Comparison of ENCODE assay signal across 18 cellular contexts in genomic region chr10:130175074-130175473, GRCh38. TPM values are rescaled to one million over a fixed set of nuclear protein-coding genes. Genes with fewer than 3 reads are reported as not detected.
DNase-seq lines count a peak whose midpoint lies in the region; ATAC-seq and TF ChIP-seq lines count a peak whose summit lies in the region.
"Had no signal": no experiment of that assay in that cellular context is flagged by ENCODE, and none has a peak within 500 bp of the region (broad histone marks: within the 10 kb centered on the region; RNA-seq: fewer than 3 reads in every experiment).

No MANE protein-coding gene starts in this region.

- no peaks in the 10 kb centered on the region for H3K79me1 ChIP-seq in neuronal stem cell (ENCODE audit: low read depth, low read length)

- H3K9ac ChIP-seq in neuronal stem cell (ENCODE audit: low read depth, low read length, poor library complexity) (peak overlapping the region; percentile 66), MM.1S (ENCODE audit: low read length) (no peak overlapping the region)
- H3K9ac ChIP-seq: BLaER1 had no signal

- no peak overlapping the region for H2BK12ac ChIP-seq in neuronal stem cell (ENCODE audit: low read length)

- H3K14ac ChIP-seq in neuronal stem cell (ENCODE audit: low read length), result no peak overlapping the region

- H3K4me3 ChIP-seq in CD4-positive, alpha-beta memory T cell (ENCODE audit: low read length in 2 of 2), result no peak overlapping the region
- no peak overlapping the region for H3K4me3 ChIP-seq in neuronal stem cell (ENCODE audit: low read length in 2 of 2)
- no peak overlapping the region for H3K4me3 ChIP-seq in MM.1S (ENCODE audit: low read length)
- H3K4me3 ChIP-seq in BE2C (ENCODE audit: low read depth, low read length), result no peak overlapping the region
- H3K4me3 ChIP-seq: BLaER1, GM23338, PC-9 had no signal

- H3K27ac Mint-ChIP-seq in activated CD4-positive, alpha-beta memory T cell treated with anti-CD3 and anti-CD28 coated beads for 36 hours, result peak overlapping the region; percentile 70
- no peak overlapping the region for H3K27ac Mint-ChIP-seq in activated CD4-positive, alpha-beta memory T cell treated with anti-CD3 and anti-CD28 coated beads, Interleukin-2, amount 10 ng/mL, durations not matched to agents 7 days and 5 days
- peak overlapping the region in 6 of 7 donors; percentile 2 to 79 (median 52) for H3K27ac Mint-ChIP-seq in CD4-positive, alpha-beta memory T cell
- peak overlapping the region; percentile 70 for H3K27ac Mint-ChIP-seq in activated T-helper 1 cell treated with anti-CD3 and anti-CD28 coated beads, Interleukin-12 subunit alpha, Interleukin-12 subunit beta, Interleukin-2, Interleukin-4 antibody, amounts not matched to agents 30 ng/mL and 10 ng/mL and 1 ng/mL, durations not matched to agents 14 hours and 24 hours and 36 hours
- H3K27ac Mint-ChIP-seq: GM23338 had no signal

- no peak overlapping the region for H2AFZ ChIP-seq in neuronal stem cell (ENCODE audit: low read length)
- H2AFZ ChIP-seq in MM.1S (ENCODE audit: low read length), result no peak overlapping the region
- H2AFZ ChIP-seq: GM23338, PC-9 had no signal

- no peak for ATAC-seq in GM18505 (IDR thresholded peaks at IDR 0.05; ENCODE audit: unreplicated experiment)
- ATAC-seq: GM23338 had no signal

- POLR2A ChIA-PET in activated CD4-positive, alpha-beta memory T cell treated with anti-CD3 and anti-CD28 coated beads for 36 hours (lab: Charles Lee), result no interaction called here
- POLR2A ChIA-PET in activated CD4-positive, alpha-beta memory T cell treated with anti-CD3 and anti-CD28 coated beads, Interleukin-2, amount 10 ng/mL, durations not matched to agents 7 days and 5 days (lab: Charles Lee), result interaction anchor here (0.8 kb wide), 1 partner anchor 63 kb away, joined by 3 read pairs; no protein-coding TSS in a partner anchor
- POLR2A ChIA-PET in CD4-positive, alpha-beta memory T cell (lab: Charles Lee; ENCODE audit: partially characterized antibody), result no interaction called here

- CTCF ChIA-PET in activated CD4-positive, alpha-beta memory T cell treated with anti-CD3 and anti-CD28 coated beads for 36 hours (lab: Charles Lee), result interaction anchor here (1.0 to 3.6 kb wide), 5 partner anchors 14 to 65 kb away, joined by 3 to 11 read pairs (median 4); partner anchors contain the start of gene C10orf143
- CTCF ChIA-PET in activated CD4-positive, alpha-beta memory T cell treated with anti-CD3 and anti-CD28 coated beads, Interleukin-2, amount 10 ng/mL, durations not matched to agents 7 days and 5 days (lab: Charles Lee), result interaction anchor here (1.0 kb wide), 1 partner anchor 15 kb away, joined by 4 read pairs; no protein-coding TSS in a partner anchor
- CTCF ChIA-PET in CD4-positive, alpha-beta memory T cell (lab: Charles Lee; ENCODE audit: partially characterized antibody), result interaction anchor here (0.6 to 3.5 kb wide), 2 partner anchors 14 to 48 kb away, joined by 3 to 11 read pairs; no protein-coding TSS in a partner anchor

- no peaks in the 10 kb centered on the region for H3K9me2 ChIP-seq in MM.1S (replicated peaks; ENCODE audit: insufficient read depth, low read length)

- H3K4ac ChIP-seq in neuronal stem cell (ENCODE audit: low read length), result no peak overlapping the region

- H3K4me2 ChIP-seq in neuronal stem cell (ENCODE audit: insufficient read depth, low read length, poor library complexity, severe bottlenecking) (no peak overlapping the region), MM.1S (ENCODE audit: low read depth, low read length) (no peak overlapping the region)
- H3K4me2 ChIP-seq: GM23338, PC-9 had no signal

- H2BK5ac ChIP-seq in neuronal stem cell (ENCODE audit: low read length), result no peak overlapping the region

- WGBS in neuronal stem cell (ENCODE audit: extremely low coverage in 2 of 2, insufficient read length in 2 of 2, insufficient replicate concordance in 1 of 2), 2 donors, result no CpG with 5 or more reads among the region's 4 CpGs

- H4K91ac ChIP-seq in neuronal stem cell (ENCODE audit: low read depth, low read length, poor library complexity), result no peak overlapping the region

- no peak overlapping the region for H2AK5ac ChIP-seq in neuronal stem cell (ENCODE audit: low read depth, low read length)

- no peak for TF ChIP-seq CTCF in MM.1S (IDR thresholded peaks at IDR 0.05; ENCODE audit: low read length)
- TF ChIP-seq CTCF in BE2C (IDR thresholded peaks at IDR 0.05; ENCODE audit: low read depth, low read length), result no peak

- intact Hi-C loops in activated CD4-positive, alpha-beta memory T cell treated with anti-CD3 and anti-CD28 coated beads for 36 hours (cut with micrococcal nuclease), result loop anchor here (1.0 kb wide), 1 partner anchor 37 kb away; no protein-coding TSS in a partner anchor
- intact Hi-C loops in CD4-positive, alpha-beta memory T cell (cut with micrococcal nuclease), result no loop called here
- intact Hi-C loops in activated T-helper 1 cell treated with anti-CD3 and anti-CD28 coated beads, Interleukin-12 subunit alpha, Interleukin-12 subunit beta, Interleukin-2, Interleukin-4 antibody, amounts not matched to agents 30 ng/mL and 10 ng/mL and 1 ng/mL, durations not matched to agents 14 hours and 24 hours and 36 hours (cut with micrococcal nuclease), result loop anchor here (5.0 kb wide), 1 partner anchor 1702 kb away; no protein-coding TSS in a partner anchor

- DNase-seq in activated CD4-positive, alpha-beta memory T cell treated with anti-CD3 and anti-CD28 coated beads for 36 hours, result peak; percentile 57
- DNase-seq in activated CD4-positive, alpha-beta memory T cell treated with anti-CD3 and anti-CD28 coated beads, Interleukin-2, amount 10 ng/mL, durations not matched to agents 7 days and 5 days, result no peak
- no peak for DNase-seq in CD4-positive, alpha-beta memory T cell
- no peak for DNase-seq in activated T-helper 1 cell treated with anti-CD3 and anti-CD28 coated beads, Interleukin-12 subunit alpha, Interleukin-12 subunit beta, Interleukin-2, Interleukin-4 antibody, amounts not matched to agents 30 ng/mL and 10 ng/mL and 1 ng/mL, durations not matched to agents 14 hours and 24 hours and 36 hours (ENCODE audit: low spot score)
- no peak for DNase-seq in neuronal stem cell (ENCODE audit: low spot score)
- no peak for DNase-seq in MM.1S
- DNase-seq in BE2C, result no peak
- DNase-seq: DND-41, KG1, NCI-H1092, NCI-H146, NCI-H2081, NCI-H510A, NCI-H774, PC-9 had no signal

- no peak overlapping the region for H3K18ac ChIP-seq in neuronal stem cell (ENCODE audit: low read length)

- no peak overlapping the region for H4K8ac ChIP-seq in neuronal stem cell (ENCODE audit: low read depth, low read length)

- H3K4me1 Mint-ChIP-seq in activated CD4-positive, alpha-beta memory T cell treated with anti-CD3 and anti-CD28 coated beads for 36 hours (ENCODE audit: low read depth), result peaks cover 42% of the 10 kb centered on the region
- H3K4me1 Mint-ChIP-seq in activated CD4-positive, alpha-beta memory T cell treated with anti-CD3 and anti-CD28 coated beads, Interleukin-2, amount 10 ng/mL, durations not matched to agents 7 days and 5 days, result peaks cover 41% of the 10 kb centered on the region
- H3K4me1 Mint-ChIP-seq in CD4-positive, alpha-beta memory T cell, result peaks cover 28 to 52% (median 39%) of the 10 kb centered on the region in 4 donors
- H3K4me1 Mint-ChIP-seq in activated T-helper 1 cell treated with anti-CD3 and anti-CD28 coated beads, Interleukin-12 subunit alpha, Interleukin-12 subunit beta, Interleukin-2, Interleukin-4 antibody, amounts not matched to agents 30 ng/mL and 10 ng/mL and 1 ng/mL, durations not matched to agents 14 hours and 24 hours and 36 hours (ENCODE audit: low read depth), result peaks cover 30% of the 10 kb centered on the region
- H3K4me1 Mint-ChIP-seq: GM23338 had no signal

- H3F3A ChIP-seq in MM.1S (ENCODE audit: insufficient read depth, low read length), result 0 out of 2 replicates have a peak, but pooled peaks cover 2% of the 10 kb centered on the region

- no peak for TF ChIP-seq POLR2A in GM18505 (IDR thresholded peaks at IDR 0.05; ENCODE audit: borderline replicate concordance, extremely low read depth, insufficient read depth, insufficient read length)

- peaks cover 7% of the 10 kb centered on the region for H3K36me3 ChIP-seq in CD4-positive, alpha-beta memory T cell (ENCODE audit: insufficient read depth, low read length)
- peaks cover 12 to 90% of the 10 kb centered on the region in 2 donors for H3K36me3 ChIP-seq in neuronal stem cell (replicated peaks in 1 of 2; ENCODE audit: control insufficient read depth in 2 of 2, insufficient read depth in 2 of 2, low read length in 2 of 2)
- H3K36me3 ChIP-seq in MM.1S (replicated peaks; ENCODE audit: insufficient read depth, low read length), result 0 out of 2 replicates have a peak, but pooled peaks cover 3% of the 10 kb centered on the region
- H3K36me3 ChIP-seq in BE2C, result peaks cover 23% of the 10 kb centered on the region

- peaks cover 29% of the 10 kb centered on the region for H3K36me3 Mint-ChIP-seq in activated CD4-positive, alpha-beta memory T cell treated with anti-CD3 and anti-CD28 coated beads for 36 hours
- H3K36me3 Mint-ChIP-seq in activated CD4-positive, alpha-beta memory T cell treated with anti-CD3 and anti-CD28 coated beads, Interleukin-2, amount 10 ng/mL, durations not matched to agents 7 days and 5 days (ENCODE audit: low read depth), result peaks cover 52% of the 10 kb centered on the region
- peaks cover 29 to 50% of the 10 kb centered on the region in 2 donors for H3K36me3 Mint-ChIP-seq in CD4-positive, alpha-beta memory T cell
- peaks cover 46% of the 10 kb centered on the region for H3K36me3 Mint-ChIP-seq in activated T-helper 1 cell treated with anti-CD3 and anti-CD28 coated beads, Interleukin-12 subunit alpha, Interleukin-12 subunit beta, Interleukin-2, Interleukin-4 antibody, amounts not matched to agents 30 ng/mL and 10 ng/mL and 1 ng/mL, durations not matched to agents 14 hours and 24 hours and 36 hours (ENCODE audit: low read depth)

- H3K9me3 ChIP-seq in CD4-positive, alpha-beta memory T cell (ENCODE audit: control insufficient read depth in 1 of 2, low read length in 2 of 2), result no peaks in the 10 kb centered on the region
- H3K9me3 ChIP-seq in neuronal stem cell (replicated peaks in 1 of 2; ENCODE audit: control insufficient read depth in 2 of 2, insufficient read depth in 1 of 2, low read depth in 1 of 2, low read length in 2 of 2), result no peaks in the 10 kb centered on the region
- H3K9me3 ChIP-seq in MM.1S (replicated peaks; ENCODE audit: insufficient read depth, low read length), result no peaks in the 10 kb centered on the region
- no peaks in the 10 kb centered on the region for H3K9me3 ChIP-seq in BE2C
- H3K9me3 ChIP-seq: BLaER1 had no signal

- H2BK15ac ChIP-seq in neuronal stem cell (ENCODE audit: low read length), result no peak overlapping the region

- H3K4me1 ChIP-seq in CD4-positive, alpha-beta memory T cell (ENCODE audit: insufficient read depth, low read length), result peaks cover 22% of the 10 kb centered on the region
- H3K4me1 ChIP-seq in neuronal stem cell (ENCODE audit: control insufficient read depth in 2 of 2, insufficient read depth in 1 of 2, low read depth in 1 of 2, low read length in 2 of 2) (peaks cover 0 to 2% of the 10 kb centered on the region in 2 donors), MM.1S (ENCODE audit: low read length) (peaks cover 14% of the 10 kb centered on the region), BE2C (no peaks in the 10 kb centered on the region)

- H3K9me3 Mint-ChIP-seq in activated CD4-positive, alpha-beta memory T cell treated with anti-CD3 and anti-CD28 coated beads for 36 hours, result no peaks in the 10 kb centered on the region
- H3K9me3 Mint-ChIP-seq in activated CD4-positive, alpha-beta memory T cell treated with anti-CD3 and anti-CD28 coated beads, Interleukin-2, amount 10 ng/mL, durations not matched to agents 7 days and 5 days, result no peaks in the 10 kb centered on the region
- peaks cover 0 to 2% (median 0%) of the 10 kb centered on the region in 8 donors for H3K9me3 Mint-ChIP-seq in CD4-positive, alpha-beta memory T cell
- no peaks in the 10 kb centered on the region for H3K9me3 Mint-ChIP-seq in activated T-helper 1 cell treated with anti-CD3 and anti-CD28 coated beads, Interleukin-12 subunit alpha, Interleukin-12 subunit beta, Interleukin-2, Interleukin-4 antibody, amounts not matched to agents 30 ng/mL and 10 ng/mL and 1 ng/mL, durations not matched to agents 14 hours and 24 hours and 36 hours
- H3K9me3 Mint-ChIP-seq: GM23338 had no signal

- no peak overlapping the region for H3K23ac ChIP-seq in neuronal stem cell (ENCODE audit: low read depth, low read length, poor library complexity)

- H3K4me3 Mint-ChIP-seq in activated CD4-positive, alpha-beta memory T cell treated with anti-CD3 and anti-CD28 coated beads for 36 hours, result no peak overlapping the region
- no peak overlapping the region for H3K4me3 Mint-ChIP-seq in activated CD4-positive, alpha-beta memory T cell treated with anti-CD3 and anti-CD28 coated beads, Interleukin-2, amount 10 ng/mL, durations not matched to agents 7 days and 5 days
- H3K4me3 Mint-ChIP-seq in CD4-positive, alpha-beta memory T cell, result no peak overlapping the region
- H3K4me3 Mint-ChIP-seq in activated T-helper 1 cell treated with anti-CD3 and anti-CD28 coated beads, Interleukin-12 subunit alpha, Interleukin-12 subunit beta, Interleukin-2, Interleukin-4 antibody, amounts not matched to agents 30 ng/mL and 10 ng/mL and 1 ng/mL, durations not matched to agents 14 hours and 24 hours and 36 hours, result no peak overlapping the region
- H3K4me3 Mint-ChIP-seq: GM23338 had no signal

- no peak overlapping the region for H3K27ac ChIP-seq in CD4-positive, alpha-beta memory T cell (ENCODE audit: low read depth, low read length)
- H3K27ac ChIP-seq in neuronal stem cell (replicated peaks; ENCODE audit: low read length) (no peak overlapping the region), MM.1S (ENCODE audit: low read length) (no peak overlapping the region)
- H3K27ac ChIP-seq: BLaER1, PC-9 had no signal

- no peaks in the 10 kb centered on the region for H3K79me2 ChIP-seq in MM.1S (ENCODE audit: low read length)

- no peaks in the 10 kb centered on the region for H4K20me1 ChIP-seq in MM.1S (ENCODE audit: insufficient read depth, low read length)

- no peak overlapping the region for H2BK120ac ChIP-seq in neuronal stem cell (ENCODE audit: low read depth, low read length)

- no peaks in the 10 kb centered on the region for H3K27me3 ChIP-seq in CD4-positive, alpha-beta memory T cell (ENCODE audit: insufficient read depth, low read length)
- H3K27me3 ChIP-seq in neuronal stem cell (ENCODE audit: control insufficient read depth in 3 of 3, insufficient read depth in 3 of 3, low read depth in 1 of 3, low read length in 3 of 3) (no peaks in the 10 kb centered on the region), MM.1S (replicated peaks; ENCODE audit: insufficient read depth, low read length) (no peaks in the 10 kb centered on the region), BE2C (no peaks in the 10 kb centered on the region)
- H3K27me3 ChIP-seq: BLaER1 had no signal

- H3K27me3 Mint-ChIP-seq in activated CD4-positive, alpha-beta memory T cell treated with anti-CD3 and anti-CD28 coated beads for 36 hours, result no peaks in the 10 kb centered on the region
- H3K27me3 Mint-ChIP-seq in activated CD4-positive, alpha-beta memory T cell treated with anti-CD3 and anti-CD28 coated beads, Interleukin-2, amount 10 ng/mL, durations not matched to agents 7 days and 5 days, result no peaks in the 10 kb centered on the region
- H3K27me3 Mint-ChIP-seq in CD4-positive, alpha-beta memory T cell, result no peaks in the 10 kb centered on the region
- H3K27me3 Mint-ChIP-seq in activated T-helper 1 cell treated with anti-CD3 and anti-CD28 coated beads, Interleukin-12 subunit alpha, Interleukin-12 subunit beta, Interleukin-2, Interleukin-4 antibody, amounts not matched to agents 30 ng/mL and 10 ng/mL and 1 ng/mL, durations not matched to agents 14 hours and 24 hours and 36 hours (ENCODE audit: insufficient read depth), result peaks cover 1% of the 10 kb centered on the region

RNA-seq across cellular contexts. Expression of gene GLRX3, which starts 38.9 kb away (rescaled TPM):
- total RNA-seq in activated CD4-positive, alpha-beta memory T cell treated with anti-CD3 and anti-CD28 coated beads for 36 hours, result 100 to 1,000 TPM; 112 to 113 TPM
- 10 to 100 TPM; 73.8 to 83.7 TPM for total RNA-seq in activated CD4-positive, alpha-beta memory T cell treated with anti-CD3 and anti-CD28 coated beads, Interleukin-2, amount 10 ng/mL, durations not matched to agents 7 days and 5 days
- total RNA-seq in CD4-positive, alpha-beta memory T cell, result 10 to 100 TPM; 39.3 to 41.8 TPM
- polyA plus RNA-seq in CD4-positive, alpha-beta memory T cell, result 100 to 1,000 TPM in 1 of 2 donors, 10 to 100 TPM in 1; 77.9 to 116 TPM
- 119 and 129 TPM in 2 replicates for total RNA-seq in activated T-helper 1 cell treated with anti-CD3 and anti-CD28 coated beads, Interleukin-12 subunit alpha, Interleukin-12 subunit beta, Interleukin-2, Interleukin-4 antibody, amounts not matched to agents 30 ng/mL and 10 ng/mL and 1 ng/mL, durations not matched to agents 14 hours and 24 hours and 36 hours
- 124 TPM for polyA plus RNA-seq in neuronal stem cell (2013, experiment 1 of 2)
- 125 TPM for polyA plus RNA-seq in neuronal stem cell (2013, experiment 2 of 2)
- polyA plus RNA-seq in BE2C (2012; ENCODE audit: insufficient read depth, insufficient read length, low read depth), result 89.4 TPM
